Comparison of ENCODE assay signal across 36 cellular contexts in the genomic region with DNA sequence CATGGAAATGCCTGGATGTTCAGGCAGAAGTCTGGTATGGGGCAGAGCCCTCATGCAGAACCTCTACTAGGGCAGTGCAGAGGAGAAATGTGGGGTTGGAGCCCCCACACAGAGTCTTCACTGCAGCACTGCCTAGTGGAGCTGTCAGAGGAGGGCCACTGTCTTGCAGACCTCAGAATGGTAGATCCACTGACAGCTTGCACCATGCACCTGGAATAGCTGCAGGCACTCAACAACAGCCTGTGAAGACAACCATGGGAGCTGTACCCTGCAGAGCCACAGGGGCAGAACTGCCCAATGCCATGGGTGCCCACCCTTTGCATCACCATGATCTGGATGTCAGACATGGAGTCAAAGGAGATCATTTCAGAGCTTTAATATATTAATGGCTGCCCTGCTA. TPM values are rescaled to one million over a fixed set of nuclear protein-coding genes. Genes with fewer than 3 reads are reported as not detected.
"Had no signal": no experiment of that assay in that cellular context is flagged by ENCODE, and none has a peak within 500 bp of the region (broad histone marks: within the 10 kb centered on the region; RNA-seq: fewer than 3 reads in every experiment).

No MANE protein-coding gene starts in this region.

- H3K27ac ChIP-seq: ascending aorta, PC-9, RWPE1, VCaP had no signal

- H3K4me3 Mint-ChIP-seq: activated B cell treated with CpG ODN at 0.5 μM for 24 hours; activated CD4-positive, alpha-beta T cell treated with anti-CD3 and anti-CD28 coated beads, Interleukin-2, amount 10 ng/mL, durations not matched to agents 24 days and 14 days; activated CD8-positive, alpha-beta T cell treated with anti-CD3 and anti-CD28 coated beads, Interleukin-2, amount 10 ng/mL, durations not matched to agents 7 days and 5 days; activated naive CD4-positive, alpha-beta T cell treated with anti-CD3 and anti-CD28 coated beads, Interleukin-2, amount 50 U/mL, for 24 hours; activated naive CD8-positive, alpha-beta T cell treated with anti-CD3 and anti-CD28 coated beads, Interleukin-2, amount 10 ng/mL, durations not matched to agents 7 days and 5 days; activated T-cell treated with anti-CD3 and anti-CD28 coated beads, Interleukin-2, amount 50 U/mL, for 4 hours had no signal

- H3K36me3 ChIP-seq: ascending aorta had no signal

- H3K9me3 Mint-ChIP-seq: activated B cell treated with CpG ODN at 0.5 μM for 24 hours; activated CD4-positive, alpha-beta T cell treated with anti-CD3 and anti-CD28 coated beads, Interleukin-2, amount 10 ng/mL, durations not matched to agents 24 days and 14 days; activated naive CD4-positive, alpha-beta T cell treated with anti-CD3 and anti-CD28 coated beads, Interleukin-2, amount 50 U/mL, for 24 hours; activated naive CD8-positive, alpha-beta T cell treated with anti-CD3 and anti-CD28 coated beads, Interleukin-2, amount 10 ng/mL, durations not matched to agents 7 days and 5 days; activated T-cell treated with anti-CD3 and anti-CD28 coated beads, Interleukin-2, amount 50 U/mL, for 4 hours had no signal

- H3K4me3 ChIP-seq: ascending aorta, K562, PC-9 had no signal

- DNase-seq: activated B cell treated with CpG ODN at 0.5 μM for 24 hours; activated CD4-positive, alpha-beta T cell treated with anti-CD3 and anti-CD28 coated beads, Interleukin-2, amount 10 ng/mL, durations not matched to agents 24 days and 14 days; activated CD4-positive, alpha-beta T cell treated with anti-CD3 and anti-CD28 coated beads, Interleukin-2, amount 50 U/mL, for 48 hours; activated CD8-positive, alpha-beta T cell treated with anti-CD3 and anti-CD28 coated beads, Interleukin-2, amount 10 ng/mL, durations not matched to agents 7 days and 5 days; activated gamma-delta T cell; activated naive CD4-positive, alpha-beta T cell treated with Interleukin-2 at 50 U/mL for 16 hours; activated naive CD8-positive, alpha-beta T cell treated with anti-CD3 and anti-CD28 coated beads, Interleukin-2, amount 10 ng/mL, durations not matched to agents 7 days and 5 days; activated T-cell treated with anti-CD3 and anti-CD28 coated beads, Interleukin-2, amount 50 U/mL, for 4 hours; amygdala; caudate nucleus; cerebellar nuclear complex; IMR-90; NCI-H1092 treated with DMSO at 0.1 percent for 48 hours; NCI-H1417; NCI-H146; NCI-H187; NCI-H2029 treated with DMSO at 0.1 percent for 48 hours; NCI-H2107; NCI-H2171; NCI-H510A; NCI-H526; NCI-H748 treated with DMSO at 0.1 percent for 48 hours; NK-92 treated with Interleukin-12 subunit alpha and Interleukin-12 subunit beta, amount 100 ng/mL, for 24 hours; PC-9; SIG-M5; SW 1271; T-helper 1 cell; T-helper 2 cell; T-helper 9 cell had no signal

- H3K4me1 Mint-ChIP-seq: activated B cell treated with CpG ODN at 0.5 μM for 24 hours; activated naive CD4-positive, alpha-beta T cell treated with anti-CD3 and anti-CD28 coated beads, Interleukin-2, amount 50 U/mL, for 24 hours had no signal

- H3K36me3 Mint-ChIP-seq: activated naive CD4-positive, alpha-beta T cell treated with anti-CD3 and anti-CD28 coated beads, Interleukin-2, amount 50 U/mL, for 24 hours had no signal

- FAIRE-seq: K562, RCC 7860 had no signal

- H3K9me3 ChIP-seq: ascending aorta had no signal

- ATAC-seq: activated CD8-positive, alpha-beta T cell treated with anti-CD3 and anti-CD28 coated beads, Interleukin-2, amount 10 ng/mL, durations not matched to agents 7 days and 5 days; activated T-cell treated with anti-CD3 and anti-CD28 coated beads, Interleukin-2, amount 50 U/mL, for 4 hours; K562; Right ventricle myocardium inferior had no signal

- H3K27ac Mint-ChIP-seq: activated B cell treated with CpG ODN at 0.5 μM for 24 hours; activated CD4-positive, alpha-beta T cell treated with anti-CD3 and anti-CD28 coated beads, Interleukin-2, amount 10 ng/mL, durations not matched to agents 24 days and 14 days; activated CD8-positive, alpha-beta T cell treated with anti-CD3 and anti-CD28 coated beads, Interleukin-2, amount 10 ng/mL, durations not matched to agents 7 days and 5 days; activated naive CD4-positive, alpha-beta T cell treated with anti-CD3 and anti-CD28 coated beads, Interleukin-2, amount 50 U/mL, for 24 hours; activated naive CD8-positive, alpha-beta T cell treated with anti-CD3 and anti-CD28 coated beads, Interleukin-2, amount 10 ng/mL, durations not matched to agents 7 days and 5 days had no signal

RNA-seq across cellular contexts. Expression of gene TRIP13, which starts 36.9 kb away (rescaled TPM):
- total RNA-seq: ascending aorta had no signal
